8 cellular contexts compared by ENCODE assay signal in genomic region chr3:157159762-157160651, GRCh38. TPM values are rescaled to one million over a fixed set of nuclear protein-coding genes. Genes with fewer than 3 reads are reported as not detected.
DNase-seq lines count a peak whose midpoint lies in the region; ATAC-seq and TF ChIP-seq lines count a peak whose summit lies in the region.

Gene CCNL1 (minus strand): TSS chr3:157160147. CDS start chr3:157160094, 53 bp downstream.

- H3K27ac Mint-ChIP-seq in activated CD4-positive, alpha-beta T cell treated with anti-CD3 and anti-CD28 coated beads for 36 hours: peak within 1 kb of the TSS; percentile 97
- H3K27ac Mint-ChIP-seq in chondrocyte (ENCODE audit: unreplicated experiment): peak within 1 kb of the TSS; percentile 99

- H3K4me3 ChIP-seq in BJ (ENCODE audit: low read depth, low read length) (peak within 1 kb of the TSS; percentile 98), kidney epithelial cell (ENCODE audit: low read depth, low read length) (peak within 1 kb of the TSS; percentile 98)

- peaks cover 37% of the 10 kb centered on the region for H3K4me1 Mint-ChIP-seq in activated CD4-positive, alpha-beta T cell treated with anti-CD3 and anti-CD28 coated beads for 36 hours
- peaks cover 50% of the 10 kb centered on the region for H3K4me1 Mint-ChIP-seq in chondrocyte (ENCODE audit: low read depth)

- TF ChIP-seq CTCF in BJ (IDR thresholded peaks at IDR 0.05; ENCODE audit: insufficient read depth, low read depth, low read length) (no peak), chondrocyte (IDR thresholded peaks at IDR 0.05) (no peak), kidney epithelial cell (IDR thresholded peaks at IDR 0.05; ENCODE audit: insufficient read depth, low read length, poor library complexity, severe bottlenecking) (no peak)

- peak; percentile 67 for ATAC-seq in HG03457 (IDR thresholded peaks at IDR 0.05; ENCODE audit: unreplicated experiment)
- peak; percentile 79 for ATAC-seq in activated CD4-positive, alpha-beta T cell treated with anti-CD3 and anti-CD28 coated beads for 36 hours

- no peaks in the 10 kb centered on the region for H3K27me3 ChIP-seq in BJ (ENCODE audit: control insufficient read depth, insufficient read depth, low read length)
- H3K27me3 ChIP-seq in kidney epithelial cell (ENCODE audit: control insufficient read depth, insufficient read depth, low read length): no peaks in the 10 kb centered on the region

- H3K27me3 Mint-ChIP-seq in activated CD4-positive, alpha-beta T cell treated with anti-CD3 and anti-CD28 coated beads for 36 hours: no peaks in the 10 kb centered on the region
- H3K27me3 Mint-ChIP-seq in chondrocyte (ENCODE audit: low read depth): no peaks in the 10 kb centered on the region

- intact Hi-C loops in activated CD4-positive, alpha-beta T cell treated with anti-CD3 and anti-CD28 coated beads for 36 hours (cut with DNase I, micrococcal nuclease): loop anchor here (1.0 to 10.0 kb wide), 13 partner anchors 12 to 1306 kb away; partner anchors contain the start of genes SLC33A1 (in 2 of the 2), SSR3 (in 2 of the 2), TIPARP (in 2 of the 2) and GMPS (in 1 of the 2)

- POLR2A ChIA-PET in BJ (lab: Charles Lee): interaction anchor here (0.5 to 2.8 kb wide), 2 partner anchors 15 to 307 kb away, joined by 5 to 39 read pairs; no protein-coding TSS in a partner anchor
- POLR2A ChIA-PET in activated CD4-positive, alpha-beta T cell treated with anti-CD3 and anti-CD28 coated beads for 36 hours (lab: Charles Lee): interaction anchor here (0.6 to 3.4 kb wide), 7 partner anchors 11 to 1290 kb away, joined by 3 to 127 read pairs (median 4); partner anchors contain the start of gene SSR3

- H3K9me3 Mint-ChIP-seq in activated CD4-positive, alpha-beta T cell treated with anti-CD3 and anti-CD28 coated beads for 36 hours (ENCODE audit: low read depth): no peaks in the 10 kb centered on the region
- no peaks in the 10 kb centered on the region for H3K9me3 Mint-ChIP-seq in chondrocyte (ENCODE audit: low read depth)

- DNase-seq in BJ (ENCODE audit: low read depth): peak; percentile 75
- DNase-seq in GM19240 (ENCODE audit: insufficient read length, low spot score): peak; percentile 65
- peak; percentile 93 to 98 for DNase-seq in NCI-H524 (lab: John Stamatoyannopoulos, UW)
- DNase-seq in activated CD4-positive, alpha-beta T cell treated with anti-CD3 and anti-CD28 coated beads for 36 hours: peak; percentile 97
- DNase-seq in chondrocyte (ENCODE audit: low spot score): peak; percentile 98
- DNase-seq in kidney epithelial cell (ENCODE audit: low read depth): peak; percentile 75
- DNase-seq in stimulated activated CD4-positive, alpha-beta T cell treated with anti-CD3 and anti-CD28 coated beads, Interleukin-15, amount 100 ng/mL, for 24 hours: peak; percentile 97

- peaks cover 56% of the 10 kb centered on the region for H3K36me3 Mint-ChIP-seq in activated CD4-positive, alpha-beta T cell treated with anti-CD3 and anti-CD28 coated beads for 36 hours (ENCODE audit: low read depth)
- peaks cover 30% of the 10 kb centered on the region for H3K36me3 Mint-ChIP-seq in chondrocyte (ENCODE audit: low read depth)

- CTCF ChIA-PET in BJ (lab: Yijun Ruan, JAX): interaction anchor here (0.8 to 2.9 kb wide), 8 partner anchors 12 to 617 kb away, joined by 3 to 10 read pairs (median 4); no protein-coding TSS in a partner anchor
- CTCF ChIA-PET in activated CD4-positive, alpha-beta T cell treated with anti-CD3 and anti-CD28 coated beads for 36 hours (lab: Charles Lee): interaction anchor here (0.7 to 5.9 kb wide), 13 partner anchors 9 to 1010 kb away, joined by 3 to 47 read pairs (median 5); no protein-coding TSS in a partner anchor

- peaks cover 4% of the 10 kb centered on the region; the same call in 1 of the 2 replicates for H3K36me3 ChIP-seq in BJ (ENCODE audit: control insufficient read depth, insufficient read depth, low read length)
- no peaks in the 10 kb centered on the region for H3K36me3 ChIP-seq in kidney epithelial cell (ENCODE audit: control insufficient read depth, insufficient read depth, low read length)

- peak within 1 kb of the TSS; percentile 84 for H3K4me3 Mint-ChIP-seq in activated CD4-positive, alpha-beta T cell treated with anti-CD3 and anti-CD28 coated beads for 36 hours
- peak within 1 kb of the TSS; percentile 97 for H3K4me3 Mint-ChIP-seq in chondrocyte (ENCODE audit: unreplicated experiment)

RNA-seq across cellular contexts. Expression of gene CCNL1, which starts in this region (rescaled TPM):
- polyA plus RNA-seq in BJ (2011; rRNA removed): 132 and 145 TPM in 2 replicates
- 98.4 and 126 TPM in 2 replicates for polyA minus RNA-seq in BJ (2011; rRNA and poly(A)+ RNA removed)
- 100 to 1,000 TPM; 163 to 215 TPM for total RNA-seq in activated CD4-positive, alpha-beta T cell treated with anti-CD3 and anti-CD28 coated beads for 36 hours
- 63.9 to 73.1 TPM (median 70.0 TPM) in 3 replicates for total RNA-seq in chondrocyte
- total RNA-seq in kidney epithelial cell: 99.9 and 108 TPM in 2 replicates

Comparison
In these comparisons a context has a peak if more than half of its experiments do, and no peak if none do; other contexts are left out.
1. Peak in every context shown above with its lines: DNase-seq, ATAC-seq and H3K4me3 ChIP-seq.